ENCODE assay signal across 18 cellular contexts in genomic region chr22:50708474-50708873, GRCh38. TPM values are rescaled to one million over a fixed set of nuclear protein-coding genes. Genes with fewer than 3 reads are reported as not detected.
DNase-seq lines count a peak whose midpoint lies in the region; FAIRE-seq and TF ChIP-seq lines count a peak whose summit lies in the region.
"Had no signal": no experiment of that assay in that cellular context is flagged by ENCODE, and none has a peak within 500 bp of the region (broad histone marks: within the 10 kb centered on the region; RNA-seq: fewer than 3 reads in every experiment).

No MANE protein-coding gene starts in this region.

- dilution Hi-C loops in endothelial cell of umbilical vein (cut with MboI; ENCODE audit: extremely low pct_ligation_motif_present, low sequenced_read_pairs) = no loop called here

- TF ChIP-seq CTCF in endothelial cell of umbilical vein (IDR thresholded peaks at IDR 0.05; ENCODE audit: extremely low read depth in 1 of 2, insufficient read depth in 1 of 2, low read depth in 1 of 2, low read length in 2 of 2) = no peak
- TF ChIP-seq CTCF in osteoblast (IDR thresholded peaks at IDR 0.05; ENCODE audit: extremely low read depth, low read depth, low read length) = no peak
- TF ChIP-seq CTCF in brain microvascular endothelial cell (IDR thresholded peaks at IDR 0.05; ENCODE audit: low read depth, low read length, missing control alignments) = no peak
- no peak for TF ChIP-seq CTCF in transverse colon (IDR thresholded peaks at IDR 0.05)

- no peak for DNase-seq in SK-N-MC (ENCODE audit: low read depth, low spot score)
- DNase-seq in endothelial cell of umbilical vein (ENCODE audit: low read depth, low spot score) = no peak
- DNase-seq in osteoblast (ENCODE audit: insufficient read length, low spot score, missing footprints) = peak; percentile 74
- no peak for DNase-seq in brain microvascular endothelial cell
- no peak for DNase-seq in transverse colon
- DNase-seq in NCI-H446 treated with DMSO at 0.1 percent for 48 hours (lab: John Stamatoyannopoulos, UW) = no peak
- DNase-seq: C1 segment of cervical spinal cord; Caco-2; CD4-positive, alpha-beta memory T cell; DMS153; DND-41; H9 had no signal

- TF ChIP-seq POLR2A in endothelial cell of umbilical vein (IDR thresholded peaks at IDR 0.05; ENCODE audit: low read depth, low read length) (no peak), transverse colon (IDR thresholded peaks at IDR 0.05) (no peak)

- intact Hi-C loops in endothelial cell of umbilical vein (cut with micrococcal nuclease) = no loop called here
- intact Hi-C loops in transverse colon (cut with DNase I; ENCODE audit: low total_unique reads) = no loop called here

- no peak overlapping the region for H2AFZ ChIP-seq in endothelial cell of umbilical vein (ENCODE audit: low read depth, low read length)
- H2AFZ ChIP-seq in osteoblast (ENCODE audit: low read length) = no peak overlapping the region
- H2AFZ ChIP-seq: GM23338 had no signal

- POLR2A ChIA-PET in endothelial cell of umbilical vein (lab: Charles Lee) = no interaction called here

- TF ChIP-seq EP300 in transverse colon (IDR thresholded peaks at IDR 0.05; ENCODE audit: low read depth) = no peak

- in situ Hi-C loops in brain microvascular endothelial cell (cut with HindIII; ENCODE audit: low pct_ligation_motif_present, low sequenced_read_pairs) = no loop called here
- in situ Hi-C loops in transverse colon (cut with MboI; ENCODE audit: low pct_ligation_motif_present in 1 of 4, low pct_unique_long_range_greater_than_20kb in 1 of 4, low sequenced_read_pairs in 3 of 4) = no loop called here

- H3K4me2 ChIP-seq in endothelial cell of umbilical vein (ENCODE audit: insufficient read depth, low read length) = no peak overlapping the region
- no peak overlapping the region for H3K4me2 ChIP-seq in osteoblast (ENCODE audit: insufficient read depth, low read length)
- H3K4me2 ChIP-seq: GM23338 had no signal

- H3K27ac ChIP-seq in SK-N-MC (0 out of 2 replicates have a peak overlapping the region, but pooled peaks have one; percentile 28), endothelial cell of umbilical vein (ENCODE audit: insufficient read depth, low read depth, low read length) (no peak overlapping the region), osteoblast (ENCODE audit: low read depth, low read length) (no peak overlapping the region), brain microvascular endothelial cell (no peak overlapping the region), transverse colon (no peak overlapping the region)

- H3K36me3 ChIP-seq in SK-N-MC (ENCODE audit: insufficient read depth, low read length) = no peaks in the 10 kb centered on the region
- H3K36me3 ChIP-seq in endothelial cell of umbilical vein (ENCODE audit: control insufficient read depth in 2 of 2, extremely low read depth in 1 of 2, insufficient read depth in 2 of 2, low read length in 2 of 2) = peaks cover 32 to 76% of the 10 kb centered on the region in 2 experiments
- H3K36me3 ChIP-seq in osteoblast (ENCODE audit: insufficient read depth, low read length) = no peaks in the 10 kb centered on the region
- H3K36me3 ChIP-seq in brain microvascular endothelial cell (replicated peaks) = no peaks in the 10 kb centered on the region
- H3K36me3 ChIP-seq in transverse colon = no peaks in the 10 kb centered on the region

- 93 to 100% methylated on average over 3 of the region's 3 CpGs for WGBS in transverse colon (ENCODE audit: low coverage in 1 of 2), 2 donors

- peaks cover 28% of the 10 kb centered on the region for H3K79me2 ChIP-seq in endothelial cell of umbilical vein (ENCODE audit: control insufficient read depth, insufficient read depth, low read length)
- no peaks in the 10 kb centered on the region for H3K79me2 ChIP-seq in osteoblast (ENCODE audit: insufficient read depth, low read length)

- H4K20me1 ChIP-seq in endothelial cell of umbilical vein (replicated peaks; ENCODE audit: control insufficient read depth, extremely low read depth, insufficient read depth, low read length) (no peaks in the 10 kb centered on the region), osteoblast (ENCODE audit: insufficient read depth, low read length) (no peaks in the 10 kb centered on the region)

- FAIRE-seq in endothelial cell of umbilical vein (lab: Jason Lieb, UNC) = peak; percentile 26
- FAIRE-seq: G401.6, GM12892 had no signal

- H3K9me3 ChIP-seq in SK-N-MC (ENCODE audit: low read depth, low read length) (no peaks in the 10 kb centered on the region), endothelial cell of umbilical vein (replicated peaks; ENCODE audit: control insufficient read depth, insufficient read depth, low read length) (no peaks in the 10 kb centered on the region), osteoblast (ENCODE audit: low read depth, low read length) (no peaks in the 10 kb centered on the region), transverse colon (no peaks in the 10 kb centered on the region)
- H3K9me3 ChIP-seq: Caco-2 had no signal

- H3K4me1 ChIP-seq in endothelial cell of umbilical vein (ENCODE audit: control insufficient read depth, extremely low read depth, insufficient read depth, low read length) (no peaks in the 10 kb centered on the region), osteoblast (ENCODE audit: insufficient read depth, low read length) (no peaks in the 10 kb centered on the region), transverse colon (peaks cover 0 to 5% (median 0%) of the 10 kb centered on the region in 4 donors)
- H3K4me1 ChIP-seq: Caco-2 had no signal

- BruUV-seq in endothelial cell of umbilical vein (replicated peaks; lab: Mats Ljungman, UMichigan) = no TSS peak

- H3K27me3 ChIP-seq in endothelial cell of umbilical vein (ENCODE audit: control insufficient read depth in 2 of 2, insufficient read depth in 2 of 2, low read length in 2 of 2) = no peaks in the 10 kb centered on the region
- H3K27me3 ChIP-seq in osteoblast (ENCODE audit: insufficient read depth, low read length) = no peaks in the 10 kb centered on the region
- H3K27me3 ChIP-seq in brain microvascular endothelial cell (replicated peaks) = no peaks in the 10 kb centered on the region
- no peaks in the 10 kb centered on the region for H3K27me3 ChIP-seq in transverse colon

- H3K9ac ChIP-seq in SK-N-MC (ENCODE audit: insufficient read length) (no peak overlapping the region), endothelial cell of umbilical vein (replicated peaks; ENCODE audit: extremely low read depth, insufficient read depth, low read length) (no peak overlapping the region)

- CTCF ChIA-PET in endothelial cell of umbilical vein (lab: Charles Lee) = interaction anchor here (1.6 kb wide), 1 partner anchor 88 kb away, joined by 6 read pairs; no protein-coding TSS in a partner anchor

- H3K4me3 ChIP-seq in SK-N-MC (no peak overlapping the region), endothelial cell of umbilical vein (replicated peaks in 1 of 3; ENCODE audit: insufficient read depth in 1 of 3, low read depth in 1 of 3, low read length in 3 of 3) (no peak overlapping the region), osteoblast (ENCODE audit: insufficient read depth, low read length) (no peak overlapping the region), brain microvascular endothelial cell (ENCODE audit: low read depth, low read length) (no peak overlapping the region), transverse colon (no peak overlapping the region)
- H3K4me3 ChIP-seq: GM23338 had no signal

- no peaks in the 10 kb centered on the region for H3K9me1 ChIP-seq in endothelial cell of umbilical vein (replicated peaks; ENCODE audit: control insufficient read depth, extremely low read depth, insufficient read depth, low read length)

TF ChIP-seq in endothelial cell of umbilical vein, 7 proteins besides CTCF, POLR2A, EP300 and RAD21:
- TF ChIP-seq MYC (IDR thresholded peaks at IDR 0.05; ENCODE audit: low read depth, low read length) (no peak), EZH2 (IDR thresholded peaks at IDR 0.05; ENCODE audit: borderline replicate concordance, low read depth, low read length, severe bottlenecking) (no peak), MAX (IDR thresholded peaks at IDR 0.05; ENCODE audit: insufficient read depth, insufficient read length) (no peak)

RNA-seq across cellular contexts. Expression of gene ACR, which starts 29.5 kb away (rescaled TPM):
- total RNA-seq in endothelial cell of umbilical vein (4.1 and 4.9 TPM in 2 replicates), osteoblast (1.4 TPM in 1 of 2 replicates, not detected in the other), transverse colon (not detected)
- 0.43 and 0.91 TPM in 2 replicates for polyA plus RNA-seq in endothelial cell of umbilical vein
- 0.21 and 0.25 TPM in 2 replicates for polyA plus RNA-seq in endothelial cell of umbilical vein (2011; cell fraction: cytosol; rRNA removed)
- 4.4 and 4.5 TPM in 2 replicates for polyA plus RNA-seq in endothelial cell of umbilical vein (2011; cell fraction: nucleus; rRNA removed)
- 0.60 and 0.82 TPM in 2 replicates for polyA plus RNA-seq in endothelial cell of umbilical vein (2012)
- 1.1 and 3.4 TPM in 2 replicates for polyA minus RNA-seq in endothelial cell of umbilical vein
- polyA minus RNA-seq in endothelial cell of umbilical vein (2011; cell fraction: cytosol; rRNA and poly(A)+ RNA removed) = not detected
- polyA minus RNA-seq in endothelial cell of umbilical vein (2011; cell fraction: nucleus; rRNA and poly(A)+ RNA removed) = 2.6 and 4.5 TPM in 2 replicates
- total RNA-seq: A172; A673; Caco-2; CD4-positive, alpha-beta memory T cell; GM23338; H4 had no signal
- polyA plus RNA-seq: CD4-positive, alpha-beta memory T cell; GM23338 had no signal

RNA-seq across cellular contexts. Expression of gene SHANK3, which starts 35.9 kb away (rescaled TPM):
- total RNA-seq in endothelial cell of umbilical vein = 137 and 158 TPM in 2 replicates
- polyA plus RNA-seq in endothelial cell of umbilical vein = 26.1 and 29.7 TPM in 2 replicates
- 11.8 and 19.1 TPM in 2 replicates for polyA plus RNA-seq in endothelial cell of umbilical vein (2011; cell fraction: cytosol; rRNA removed)
- 180 and 181 TPM in 2 replicates for polyA plus RNA-seq in endothelial cell of umbilical vein (2011; cell fraction: nucleus; rRNA removed)
- polyA plus RNA-seq in endothelial cell of umbilical vein (2012) = 37.4 and 44.9 TPM in 2 replicates
- 21.8 and 32.5 TPM in 2 replicates for polyA minus RNA-seq in endothelial cell of umbilical vein
- polyA minus RNA-seq in endothelial cell of umbilical vein (2011; cell fraction: cytosol; rRNA and poly(A)+ RNA removed) = not detected
- 55.9 and 115 TPM in 2 replicates for polyA minus RNA-seq in endothelial cell of umbilical vein (2011; cell fraction: nucleus; rRNA and poly(A)+ RNA removed)
- total RNA-seq in osteoblast = 0.36 and 0.59 TPM in 2 replicates
- 10 to 100 TPM in 1 of 4 donors, 1 to 10 TPM in 3; 2.7 to 30.3 (median 6.3) TPM for total RNA-seq in transverse colon
- total RNA-seq: CD4-positive, alpha-beta memory T cell had no signal
- polyA plus RNA-seq: CD4-positive, alpha-beta memory T cell had no signal
